In the genomic region with DNA sequence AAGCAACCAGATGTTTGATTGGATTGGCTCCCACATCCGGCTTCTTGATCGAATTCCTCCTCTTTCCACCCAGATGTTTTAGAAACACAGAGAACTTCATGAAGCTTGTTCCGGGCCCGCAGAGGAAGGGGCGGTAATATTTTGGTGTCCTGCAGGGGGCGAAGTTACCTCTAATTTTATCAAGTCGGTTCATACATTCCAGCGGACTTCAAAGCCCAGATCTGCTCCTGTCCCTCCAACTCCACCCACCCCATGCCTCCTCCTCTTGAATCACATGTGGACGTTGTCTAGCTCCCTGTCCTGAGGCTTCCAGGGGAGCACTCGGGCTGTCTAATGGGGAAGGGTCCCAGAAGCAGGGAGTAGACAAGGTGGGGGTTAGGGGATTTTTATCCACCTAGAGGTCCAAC, we compare ENCODE assay signal across 8 cellular contexts. TPM values are rescaled to one million over a fixed set of nuclear protein-coding genes. Genes with fewer than 3 reads are reported as not detected.
A peak's percentile ranks its signal among the peaks of the same experiment; 100 is the strongest.
DNase-seq lines count a peak whose midpoint lies in the region; ATAC-seq and TF ChIP-seq lines count a peak whose summit lies in the region.

No MANE protein-coding gene starts in this region.

- TF ChIP-seq CTCF in natural killer cell (IDR thresholded peaks at IDR 0.05) = peak; percentile 44
- TF ChIP-seq CTCF in NB4 (IDR thresholded peaks at IDR 0.05; ENCODE audit: low read depth, low read length) = peak; percentile 57

- ATAC-seq in natural killer cell (peak in 1 of 3 donors; percentile 62), HG02763 (IDR thresholded peaks at IDR 0.05; ENCODE audit: unreplicated experiment) (no peak)
- ATAC-seq in natural killer cell treated with Interleukin-12 subunit alpha and Interleukin-12 subunit beta and Interleukin-15 and Interleukin-18, amount 100 ng/mL, for 72 hours = no peak

- DNase-seq in natural killer cell = peak; percentile 23
- no peak for DNase-seq in natural killer cell treated with Interleukin-12 subunit alpha and Interleukin-12 subunit beta and Interleukin-15 and Interleukin-18, amount 100 ng/mL, for 72 hours (ENCODE audit: low spot score)
- DNase-seq in NB4 (ENCODE audit: low read depth) = peak; percentile 85
- peak; percentile 30 for DNase-seq in T follicular helper cell (ENCODE audit: low read depth)
- peak in 36 of 58 donors; percentile 5 to 66 (median 22) for DNase-seq in anterior cingulate cortex (lab: John Stamatoyannopoulos, UW)
- DNase-seq in hepatic stellate cell (ENCODE audit: low spot score) = peak; percentile 49

- no peak overlapping the region for H3K27ac Mint-ChIP-seq in natural killer cell
- no peak overlapping the region for H3K27ac Mint-ChIP-seq in natural killer cell treated with Interleukin-12 subunit alpha and Interleukin-12 subunit beta and Interleukin-15 and Interleukin-18, amount 100 ng/mL, for 72 hours

- no peaks in the 10 kb centered on the region for H3K36me3 Mint-ChIP-seq in natural killer cell
- no peaks in the 10 kb centered on the region for H3K36me3 Mint-ChIP-seq in natural killer cell treated with Interleukin-12 subunit alpha and Interleukin-12 subunit beta and Interleukin-15 and Interleukin-18, amount 100 ng/mL, for 72 hours

- H3K9me3 Mint-ChIP-seq in natural killer cell = no peaks in the 10 kb centered on the region
- H3K9me3 Mint-ChIP-seq in natural killer cell treated with Interleukin-12 subunit alpha and Interleukin-12 subunit beta and Interleukin-15 and Interleukin-18, amount 100 ng/mL, for 72 hours = no peaks in the 10 kb centered on the region

- H3K36me3 ChIP-seq in skeletal muscle satellite cell (ENCODE audit: insufficient read depth, low read length) = no peaks in the 10 kb centered on the region

- H3K9ac ChIP-seq in skeletal muscle satellite cell (ENCODE audit: low read depth, low read length) = no peak overlapping the region

- peaks cover 50% of the 10 kb centered on the region for H3K27me3 ChIP-seq in skeletal muscle satellite cell (ENCODE audit: control insufficient read depth, insufficient read depth, low read length)

- intact Hi-C loops in natural killer cell (cut with micrococcal nuclease) = loop anchor here (5.0 kb wide), 3 partner anchors 284 to 494 kb away; no protein-coding TSS in a partner anchor

- no peak for TF ChIP-seq POLR2A in NB4 (IDR thresholded peaks at IDR 0.05; ENCODE audit: extremely low read depth, insufficient read length)

- no peak overlapping the region for H3K4me3 Mint-ChIP-seq in natural killer cell
- H3K4me3 Mint-ChIP-seq in natural killer cell treated with Interleukin-12 subunit alpha and Interleukin-12 subunit beta and Interleukin-15 and Interleukin-18, amount 100 ng/mL, for 72 hours = no peak overlapping the region

- peak overlapping the region; percentile 42 for H3K4me2 ChIP-seq in skeletal muscle satellite cell (ENCODE audit: low read length)

- H3K4me3 ChIP-seq in NB4 (ENCODE audit: low read depth, low read length) = no peak overlapping the region
- H3K4me3 ChIP-seq in skeletal muscle satellite cell (ENCODE audit: low read length) = no peak overlapping the region

- peaks cover 34 to 43% of the 10 kb centered on the region in 2 donors for H3K27me3 Mint-ChIP-seq in natural killer cell (ENCODE audit: low read depth in 2 of 2)
- peaks cover 34 to 45% of the 10 kb centered on the region in 2 donors for H3K27me3 Mint-ChIP-seq in natural killer cell treated with Interleukin-12 subunit alpha and Interleukin-12 subunit beta and Interleukin-15 and Interleukin-18, amount 100 ng/mL, for 72 hours

- H3K4me1 Mint-ChIP-seq in natural killer cell = peaks cover 0 to 13% of the 10 kb centered on the region in 2 donors
- peaks cover 0 to 4% of the 10 kb centered on the region in 2 donors for H3K4me1 Mint-ChIP-seq in natural killer cell treated with Interleukin-12 subunit alpha and Interleukin-12 subunit beta and Interleukin-15 and Interleukin-18, amount 100 ng/mL, for 72 hours (ENCODE audit: low read depth in 2 of 2)

- H3K4me1 ChIP-seq in skeletal muscle satellite cell (ENCODE audit: control insufficient read depth, insufficient read depth, low read length) = peaks cover 27% of the 10 kb centered on the region

- H3K9me3 ChIP-seq in skeletal muscle satellite cell (replicated peaks; ENCODE audit: low read length) = no peaks in the 10 kb centered on the region

RNA-seq across cellular contexts. Expression of a gene that starts 2.9 kb away (rescaled TPM):
- 1 to 10 TPM in 1 of 3 donors, under 1 TPM in 2; 0.25 to 2.6 (median 0.73) TPM for total RNA-seq in natural killer cell
- not detected for total RNA-seq in natural killer cell treated with Interleukin-12 subunit alpha and Interleukin-12 subunit beta and Interleukin-15 and Interleukin-18, amount 100 ng/mL, for 72 hours
- total RNA-seq in skeletal muscle satellite cell (2012; rRNA removed) = 5.3 and 8.7 TPM in 2 replicates
